In the genomic region with DNA sequence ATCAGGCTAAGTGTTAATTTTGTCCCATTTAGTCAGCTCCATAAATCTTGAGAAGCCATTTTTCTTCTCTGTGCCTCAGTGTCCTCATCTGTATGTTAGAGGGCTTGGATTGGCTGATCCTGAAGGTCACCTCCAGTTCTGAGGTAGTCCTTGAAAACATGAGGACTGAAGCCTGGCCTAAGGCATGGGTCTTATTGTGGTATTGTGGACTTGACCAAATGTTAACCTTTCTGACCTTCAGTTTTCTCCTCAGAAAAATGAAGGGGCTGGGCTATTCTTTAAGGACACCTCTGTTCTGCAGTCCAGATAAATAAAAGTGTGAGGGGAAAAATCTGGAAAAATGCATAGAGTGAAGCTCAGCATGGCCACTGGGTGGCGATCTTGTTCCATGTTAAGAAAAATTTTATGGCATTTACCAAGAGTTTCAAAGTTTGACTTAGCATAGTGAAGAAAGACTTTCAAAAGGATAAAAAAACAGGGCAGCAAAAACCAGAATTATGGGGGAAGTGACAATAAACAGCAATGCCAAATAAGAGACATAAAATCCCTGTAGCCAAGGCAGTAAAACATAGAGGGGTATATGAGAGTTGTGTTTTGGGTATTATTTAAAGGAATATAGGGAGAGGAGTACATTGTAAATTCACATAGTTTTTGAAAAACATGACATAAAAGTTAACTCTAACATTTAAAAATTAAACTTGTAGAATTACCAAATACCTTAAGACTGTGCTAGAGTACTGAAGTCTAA, we compare ENCODE assay signal across 8 cellular contexts. TPM values are rescaled to one million over a fixed set of nuclear protein-coding genes. Genes with fewer than 3 reads are reported as not detected.
DNase-seq lines count a peak whose midpoint lies in the region; ATAC-seq, FAIRE-seq and TF ChIP-seq lines count a peak whose summit lies in the region.

No MANE protein-coding gene starts in this region.

- H3K27me3 Mint-ChIP-seq in neural progenitor cell (ENCODE audit: insufficient read depth, low read depth), result peaks cover 5% of the 10 kb centered on the region

- DNase-seq in NOMO-1 treated with DMSO at 0.1 percent for 48 hours (lab: John Stamatoyannopoulos, UW; ENCODE audit: unreplicated experiment), result peak; percentile 79
- peak; percentile 26 for DNase-seq in activated CD8-positive, alpha-beta memory T cell treated with anti-CD3 and anti-CD28 coated beads, Interleukin-2, amount 50 U/mL, for 24 hours (ENCODE audit: extremely low read depth)
- DNase-seq in epithelial cell of proximal tubule (ENCODE audit: low read depth), result no peak
- peak; percentile 71 for DNase-seq in neural progenitor cell (ENCODE audit: low spot score)
- DNase-seq in stromal cell of bone marrow (ENCODE audit: low read depth), result peak; percentile 52

- H4K20me1 ChIP-seq in neural progenitor cell (ENCODE audit: low read depth), result no peaks in the 10 kb centered on the region

- H3K9me3 Mint-ChIP-seq in neural progenitor cell, result no peaks in the 10 kb centered on the region

- H3K36me3 Mint-ChIP-seq in neural progenitor cell, result no peaks in the 10 kb centered on the region

- H3K4me3 ChIP-seq in epithelial cell of proximal tubule (ENCODE audit: low read depth, low read length) (no peak overlapping the region), neural progenitor cell (no peak overlapping the region)

- ATAC-seq in GM18517 (IDR thresholded peaks at IDR 0.05; ENCODE audit: unreplicated experiment), result peak; percentile 85
- peak; percentile 48 for ATAC-seq in HG03469 (IDR thresholded peaks at IDR 0.05; ENCODE audit: unreplicated experiment)

- H3F3A ChIP-seq in neural progenitor cell (ENCODE audit: low read depth), result peaks cover 9% of the 10 kb centered on the region

- TF ChIP-seq CTCF in epithelial cell of proximal tubule (conservative IDR thresholded peaks at IDR 0.05; ENCODE audit: low read depth, low read length) (peak; percentile 77), neural progenitor cell (IDR thresholded peaks at IDR 0.05) (peak; percentile 96)

- no peaks in the 10 kb centered on the region for H3K9me3 ChIP-seq in neural progenitor cell (ENCODE audit: low read depth)

- H3K4me1 ChIP-seq in neural progenitor cell, result peaks cover 18% of the 10 kb centered on the region

- no peak overlapping the region for H3K27ac Mint-ChIP-seq in neural progenitor cell

- peak; percentile 99 for FAIRE-seq in A204.1 (lab: Jason Lieb, UNC)

- no peak overlapping the region for H3K9ac ChIP-seq in neural progenitor cell

- peaks cover 10% of the 10 kb centered on the region for H3K4me1 Mint-ChIP-seq in neural progenitor cell

- no peak overlapping the region for H3K4me3 Mint-ChIP-seq in neural progenitor cell

- no peaks in the 10 kb centered on the region for H3K36me3 ChIP-seq in neural progenitor cell

- H3K4me2 ChIP-seq in neural progenitor cell, result no peak overlapping the region

- no peaks in the 10 kb centered on the region for H3K27me3 ChIP-seq in neural progenitor cell

- no peak overlapping the region for H2AFZ ChIP-seq in neural progenitor cell (replicated peaks)

- H3K79me2 ChIP-seq in neural progenitor cell (ENCODE audit: low read depth), result no peaks in the 10 kb centered on the region

- H3K27ac ChIP-seq in neural progenitor cell, result no peak overlapping the region

RNA-seq across cellular contexts. Expression of gene TFB1M, which starts 13.2 kb away (rescaled TPM):
- total RNA-seq in epithelial cell of proximal tubule, result 19.3 and 27.5 TPM in 2 replicates
- total RNA-seq in neural progenitor cell (ENCODE audit: low replicate concordance), result 24.1 and 24.6 TPM in 2 replicates
